9 cellular contexts compared by ENCODE assay signal in genomic region chr17:47732399-47733046, GRCh38. TPM values are rescaled to one million over a fixed set of nuclear protein-coding genes. Genes with fewer than 3 reads are reported as not detected.
A peak's percentile ranks its signal among the peaks of the same experiment; 100 is the strongest.
DNase-seq lines count a peak whose midpoint lies in the region; ATAC-seq and TF ChIP-seq lines count a peak whose summit lies in the region.
"Had no signal": no experiment of that assay in that cellular context is flagged by ENCODE, and none has a peak within 500 bp of the region (broad histone marks: within the 10 kb centered on the region; RNA-seq: fewer than 3 reads in every experiment).

No MANE protein-coding gene starts in this region.

- BruUV-seq in Caco-2 (replicated peaks; lab: Mats Ljungman, UMichigan): no TSS peak

- TF ChIP-seq CTCF in Caco-2 (IDR thresholded peaks at IDR 0.05; ENCODE audit: insufficient read depth in 1 of 2, low read depth in 1 of 2, low read length in 1 of 2, severe bottlenecking in 1 of 2, unreplicated experiment in 1 of 2) (no peak), osteocyte (IDR thresholded peaks at IDR 0.05) (no peak)

- POLR2A ChIA-PET in Caco-2 (lab: Charles Lee): interaction anchor here (0.7 to 1.1 kb wide), 3 partner anchors 82 to 238 kb away, joined by 3 to 4 read pairs (median 4); partner anchors contain the start of genes LRRC46 and MRPL10

- H3K4me3 ChIP-seq in Caco-2 (ENCODE audit: low read depth, low read length) (no peak overlapping the region), NT2/D1 (ENCODE audit: insufficient read length, low read depth) (peak overlapping the region; percentile 29)

- H3K36me3 ChIP-seq in Caco-2 (ENCODE audit: control insufficient read depth, insufficient read depth, low read length) (no peaks in the 10 kb centered on the region), NT2/D1 (ENCODE audit: insufficient read depth, insufficient read length, low read length) (no peaks in the 10 kb centered on the region)

- H3K4me1 ChIP-seq in Caco-2 (peaks cover 9% of the 10 kb centered on the region), NT2/D1 (ENCODE audit: insufficient read depth, insufficient read length) (peaks cover 7% of the 10 kb centered on the region)

- H3K9me3 Mint-ChIP-seq in Caco-2 (ENCODE audit: unreplicated experiment) (no peaks in the 10 kb centered on the region), osteocyte (ENCODE audit: unreplicated experiment) (no peaks in the 10 kb centered on the region)
- no peaks in the 10 kb centered on the region for H3K9me3 Mint-ChIP-seq in dendritic cell treated with granulocyte-macrophage colony-stimulating factor and Interleukin-4, amounts not matched to agents 40 ng/mL and 50 ng/mL, for 4 days

- H3K27ac Mint-ChIP-seq in Caco-2 (ENCODE audit: unreplicated experiment) (no peak overlapping the region), osteocyte (ENCODE audit: unreplicated experiment) (no peak overlapping the region)
- peak overlapping the region; percentile 12 for H3K27ac Mint-ChIP-seq in dendritic cell treated with granulocyte-macrophage colony-stimulating factor and Interleukin-4, amounts not matched to agents 40 ng/mL and 50 ng/mL, for 4 days

- CTCF ChIA-PET in Caco-2 (lab: Charles Lee): interaction anchor here (0.6 to 2.0 kb wide), 27 partner anchors 8 to 604 kb away, joined by 3 to 19 read pairs (median 5); partner anchors contain the start of genes CDK5RAP3, KPNB1, LRRC46 and MRPL10

- no peaks in the 10 kb centered on the region for H3K36me3 Mint-ChIP-seq in Caco-2 (ENCODE audit: insufficient read depth, unreplicated experiment)
- H3K36me3 Mint-ChIP-seq in dendritic cell treated with granulocyte-macrophage colony-stimulating factor and Interleukin-4, amounts not matched to agents 40 ng/mL and 50 ng/mL, for 4 days (ENCODE audit: low read depth): no peaks in the 10 kb centered on the region
- H3K36me3 Mint-ChIP-seq in osteocyte (ENCODE audit: unreplicated experiment): no peaks in the 10 kb centered on the region

- H3K9me3 ChIP-seq in Caco-2 (no peaks in the 10 kb centered on the region), NT2/D1 (ENCODE audit: insufficient read depth, low read length) (no peaks in the 10 kb centered on the region)

- DNase-seq in Caco-2 (peak in 1 of 2 experiments; percentile 50), NT2/D1 (ENCODE audit: low read depth, low spot score) (no peak), osteocyte (ENCODE audit: extremely low spot score, unreplicated experiment) (no peak), mesenteric fat pad (ENCODE audit: low spot score) (no peak), COR-L47 (lab: John Stamatoyannopoulos, UW) (no peak), SIG-M5 (lab: John Stamatoyannopoulos, UW) (no peak)
- DNase-seq: kidney glomerular epithelial cell had no signal

- H3K27me3 ChIP-seq in Caco-2 (replicated peaks; ENCODE audit: control insufficient read depth, insufficient read depth, low read length) (peaks cover 18% of the 10 kb centered on the region), NT2/D1 (ENCODE audit: insufficient read depth, insufficient read length) (peaks cover 71% of the 10 kb centered on the region)

- ATAC-seq in HG03025 (IDR thresholded peaks at IDR 0.05; ENCODE audit: low FRiP score, unreplicated experiment): no peak

- H3K4me1 Mint-ChIP-seq in Caco-2 (ENCODE audit: low read depth, unreplicated experiment): peaks cover 7% of the 10 kb centered on the region
- H3K4me1 Mint-ChIP-seq in dendritic cell treated with granulocyte-macrophage colony-stimulating factor and Interleukin-4, amounts not matched to agents 40 ng/mL and 50 ng/mL, for 4 days (ENCODE audit: low read depth): peaks cover 25% of the 10 kb centered on the region
- peaks cover 7% of the 10 kb centered on the region for H3K4me1 Mint-ChIP-seq in osteocyte (ENCODE audit: unreplicated experiment)

- no peak overlapping the region for H3K9ac ChIP-seq in NT2/D1 (ENCODE audit: insufficient read length, low read depth)

- H3K27me3 Mint-ChIP-seq in Caco-2 (ENCODE audit: insufficient read depth, unreplicated experiment) (peaks cover 45% of the 10 kb centered on the region), osteocyte (ENCODE audit: unreplicated experiment) (peaks cover 77% of the 10 kb centered on the region)
- peaks cover 83% of the 10 kb centered on the region for H3K27me3 Mint-ChIP-seq in dendritic cell treated with granulocyte-macrophage colony-stimulating factor and Interleukin-4, amounts not matched to agents 40 ng/mL and 50 ng/mL, for 4 days

- H3K4me3 Mint-ChIP-seq in Caco-2 (ENCODE audit: unreplicated experiment) (peak overlapping the region; percentile 68), osteocyte (ENCODE audit: unreplicated experiment) (peak overlapping the region; percentile 64)
- H3K4me3 Mint-ChIP-seq in dendritic cell treated with granulocyte-macrophage colony-stimulating factor and Interleukin-4, amounts not matched to agents 40 ng/mL and 50 ng/mL, for 4 days: peak overlapping the region; percentile 27

- intact Hi-C loops in Caco-2 (cut with micrococcal nuclease; ENCODE audit: unreplicated experiment): loop anchor here (1.0 to 2.0 kb wide), 3 partner anchors 34 to 70 kb away; no protein-coding TSS in a partner anchor
- intact Hi-C loops in dendritic cell treated with granulocyte-macrophage colony-stimulating factor and Interleukin-4, amounts not matched to agents 40 ng/mL and 50 ng/mL, for 4 days (cut with micrococcal nuclease): no loop called here

RNA-seq across cellular contexts. Expression of gene TBX21, which starts 0.5 kb away (rescaled TPM):
- total RNA-seq in Caco-2 (2022) (not detected in 2 replicates), osteocyte (not detected in 2 replicates), mesenteric fat pad (0.35 TPM)

RNA-seq across cellular contexts. Expression of gene TBKBP1, which starts 38.6 kb away (rescaled TPM):
- total RNA-seq in Caco-2 (2022) (27.4 and 30.4 TPM in 2 replicates), osteocyte (16.5 and 17.4 TPM in 2 replicates), mesenteric fat pad (21.7 TPM)
